Comparison of ENCODE assay signal across 12 cellular contexts in genomic region chr5:14265574-14265973, GRCh38.
DNase-seq lines count a peak whose midpoint lies in the region; ATAC-seq, FAIRE-seq and TF ChIP-seq lines count a peak whose summit lies in the region.
"Had no signal": no experiment of that assay in that cellular context is flagged by ENCODE, and none has a peak within 500 bp of the region (broad histone marks: within the 10 kb centered on the region; RNA-seq: fewer than 3 reads in every experiment).

No MANE protein-coding gene starts in this region.

- DNase-seq in H54 (ENCODE audit: insufficient read length, low spot score), result peak; percentile 34
- peak; percentile 99 for DNase-seq in RCC 7860 (ENCODE audit: low spot score)
- peak; percentile 57 for DNase-seq in fibroblast of gingiva (ENCODE audit: low read depth)
- peak; percentile 95 for DNase-seq in renal cortical epithelial cell (ENCODE audit: low read depth)
- no peak for DNase-seq in midbrain (lab: John Stamatoyannopoulos, UW)
- no peak for DNase-seq in iPS-NIHi7 (ENCODE audit: extremely low spot score)
- no peak for DNase-seq in activated naive CD4-positive, alpha-beta T cell treated with anti-CD3 and anti-CD28 coated beads for 36 hours
- DNase-seq: activated CD8-positive, alpha-beta memory T cell treated with anti-CD3 and anti-CD28 coated beads, Interleukin-2, amount 10 ng/mL, durations not matched to agents 7 days and 5 days; Kasumi-1; Right ventricle myocardium superior had no signal

- CTCF ChIA-PET in activated naive CD4-positive, alpha-beta T cell treated with anti-CD3 and anti-CD28 coated beads for 36 hours (lab: Charles Lee), result interaction anchor here (0.6 kb wide), 1 partner anchor 94 kb away, joined by 3 read pairs; no protein-coding TSS in a partner anchor

- TF ChIP-seq POLR2A in H54 (IDR thresholded peaks at IDR 0.05; ENCODE audit: low read depth, low read length), result no peak

- peaks cover 10% of the 10 kb centered on the region for H3K4me1 Mint-ChIP-seq in activated naive CD4-positive, alpha-beta T cell treated with anti-CD3 and anti-CD28 coated beads for 36 hours (ENCODE audit: low read depth)

- ATAC-seq in HG03175 (IDR thresholded peaks at IDR 0.05; ENCODE audit: unreplicated experiment), result no peak
- ATAC-seq: activated CD8-positive, alpha-beta memory T cell treated with anti-CD3 and anti-CD28 coated beads, Interleukin-2, amount 10 ng/mL, durations not matched to agents 7 days and 5 days had no signal

- intact Hi-C loops in activated naive CD4-positive, alpha-beta T cell treated with anti-CD3 and anti-CD28 coated beads for 36 hours (cut with micrococcal nuclease), result no loop called here

- H3K27me3 Mint-ChIP-seq in activated naive CD4-positive, alpha-beta T cell treated with anti-CD3 and anti-CD28 coated beads for 36 hours (ENCODE audit: low read depth), result peaks cover 32% of the 10 kb centered on the region
- H3K27me3 Mint-ChIP-seq: dendritic cell treated with granulocyte-macrophage colony-stimulating factor and Interleukin-4, amounts not matched to agents 40 ng/mL and 50 ng/mL, for 4 days had no signal

- FAIRE-seq in H54 (lab: Jason Lieb, UNC) (peak; percentile 74), RCC 7860 (lab: Jason Lieb, UNC) (peak; percentile 99)

- H3K4me3 Mint-ChIP-seq in activated naive CD4-positive, alpha-beta T cell treated with anti-CD3 and anti-CD28 coated beads for 36 hours, result no peak overlapping the region
- H3K4me3 Mint-ChIP-seq: activated CD8-positive, alpha-beta memory T cell treated with anti-CD3 and anti-CD28 coated beads, Interleukin-2, amount 10 ng/mL, durations not matched to agents 7 days and 5 days had no signal

- H3K36me3 Mint-ChIP-seq in activated naive CD4-positive, alpha-beta T cell treated with anti-CD3 and anti-CD28 coated beads for 36 hours (ENCODE audit: low read depth), result no peaks in the 10 kb centered on the region
- H3K36me3 Mint-ChIP-seq: activated CD8-positive, alpha-beta memory T cell treated with anti-CD3 and anti-CD28 coated beads, Interleukin-2, amount 10 ng/mL, durations not matched to agents 7 days and 5 days had no signal

- no peak overlapping the region for H3K27ac Mint-ChIP-seq in activated naive CD4-positive, alpha-beta T cell treated with anti-CD3 and anti-CD28 coated beads for 36 hours
- H3K27ac Mint-ChIP-seq: activated CD8-positive, alpha-beta memory T cell treated with anti-CD3 and anti-CD28 coated beads, Interleukin-2, amount 10 ng/mL, durations not matched to agents 7 days and 5 days; dendritic cell treated with granulocyte-macrophage colony-stimulating factor and Interleukin-4, amounts not matched to agents 40 ng/mL and 50 ng/mL, for 4 days had no signal

- no peaks in the 10 kb centered on the region for H3K9me3 Mint-ChIP-seq in activated naive CD4-positive, alpha-beta T cell treated with anti-CD3 and anti-CD28 coated beads for 36 hours
- H3K9me3 Mint-ChIP-seq: dendritic cell treated with granulocyte-macrophage colony-stimulating factor and Interleukin-4, amounts not matched to agents 40 ng/mL and 50 ng/mL, for 4 days had no signal

Comparison
In these comparisons a context has a peak if more than half of its experiments do, and no peak if none do; other contexts are left out.
1. DNase-seq: peak in H54 (single experiment), RCC 7860 (single experiment), fibroblast of gingiva (single experiment) and renal cortical epithelial cell (single experiment); none in midbrain (single experiment), iPS-NIHi7 (single experiment) and activated naive CD4-positive, alpha-beta T cell treated with anti-CD3 and anti-CD28 coated beads for 36 hours (single experiment).